Comparison of ENCODE assay signal across 8 cellular contexts in genomic region chr10:44978213-44978569, GRCh38. TPM values are rescaled to one million over a fixed set of nuclear protein-coding genes. Genes with fewer than 3 reads are reported as not detected.
DNase-seq lines count a peak whose midpoint lies in the region; ATAC-seq and TF ChIP-seq lines count a peak whose summit lies in the region.

No MANE protein-coding gene starts in this region.

- no peaks in the 10 kb centered on the region for H3K9me3 Mint-ChIP-seq in Caco-2 (ENCODE audit: unreplicated experiment)

- H3K4me1 Mint-ChIP-seq in Caco-2 (ENCODE audit: low read depth, unreplicated experiment) = peaks cover 48% of the 10 kb centered on the region

- H3K27me3 ChIP-seq in Caco-2 (replicated peaks; ENCODE audit: control insufficient read depth, insufficient read depth, low read length) (no peaks in the 10 kb centered on the region), WERI-Rb-1 (ENCODE audit: insufficient read depth, low read depth, severe bottlenecking) (no peaks in the 10 kb centered on the region), psoas muscle (ENCODE audit: insufficient read depth in 3 of 3, low read length in 2 of 3) (no peaks in the 10 kb centered on the region)

- POLR2A ChIA-PET in Caco-2 (lab: Charles Lee) = interaction anchor here (1.1 to 2.0 kb wide), 8 partner anchors 12 to 46 kb away, joined by 4 to 28 read pairs (median 8); partner anchors contain the start of genes RASSF4 and ZNF22

- intact Hi-C loops in Caco-2 (cut with micrococcal nuclease; ENCODE audit: unreplicated experiment) = loop anchor here (1.0 to 5.0 kb wide), 2 partner anchors 22 to 116 kb away; partner anchors contain the start of gene ZNF22
- intact Hi-C loops in psoas muscle (cut with DNase I) = no loop called here

- ATAC-seq in psoas muscle (peak in 1 of 4 donors; percentile 1), HG03108 (IDR thresholded peaks at IDR 0.05; ENCODE audit: unreplicated experiment) (no peak), GM19467 (IDR thresholded peaks at IDR 0.05; ENCODE audit: unreplicated experiment) (no peak)

- 8 to 13% (median 12%) methylated on average over 4 of the region's 4 CpGs for WGBS in psoas muscle, 3 donors

- H3K27me3 Mint-ChIP-seq in Caco-2 (ENCODE audit: insufficient read depth, unreplicated experiment) = no peaks in the 10 kb centered on the region

- CTCF ChIA-PET in Caco-2 (lab: Charles Lee) = interaction anchor here (0.8 to 1.7 kb wide), 12 partner anchors 11 to 115 kb away, joined by 3 to 26 read pairs (median 6); partner anchors contain the start of gene RASSF4

- peak overlapping the region; percentile 74 for H3K4me3 Mint-ChIP-seq in Caco-2 (ENCODE audit: unreplicated experiment)

- TSS peak; percentile 82 for BruUV-seq in Caco-2 (replicated peaks; lab: Mats Ljungman, UMichigan)

- H3K9me3 ChIP-seq in Caco-2 (no peaks in the 10 kb centered on the region), WERI-Rb-1 (ENCODE audit: severe bottlenecking) (no peaks in the 10 kb centered on the region), psoas muscle (no peaks in the 10 kb centered on the region)

- TF ChIP-seq CTCF in Caco-2 (IDR thresholded peaks at IDR 0.05; ENCODE audit: insufficient read depth in 1 of 2, low read depth in 1 of 2, low read length in 1 of 2, severe bottlenecking in 1 of 2, unreplicated experiment in 1 of 2) = no peak
- no peak for TF ChIP-seq CTCF in WERI-Rb-1 (IDR thresholded peaks at IDR 0.05; ENCODE audit: low read depth, low read length)
- TF ChIP-seq CTCF in fibroblast of villous mesenchyme (IDR thresholded peaks at IDR 0.05; ENCODE audit: insufficient read depth, low read depth, low read length) = no peak
- no peak for TF ChIP-seq CTCF in psoas muscle (IDR thresholded peaks at IDR 0.05)

- H3K27ac ChIP-seq in WERI-Rb-1 (peak overlapping the region; percentile 84), psoas muscle (peak overlapping the region; percentile 96)

- H3K4me3 ChIP-seq in Caco-2 (ENCODE audit: low read depth, low read length) (peak overlapping the region; percentile 13; the same call in 1 of the 2 replicates), WERI-Rb-1 (ENCODE audit: low read depth, low read length) (peak overlapping the region; percentile 88), fibroblast of villous mesenchyme (ENCODE audit: low read depth, low read length) (peak overlapping the region; percentile 49), psoas muscle (peak overlapping the region; percentile 90)

- peak overlapping the region; percentile 89 for H3K27ac Mint-ChIP-seq in Caco-2 (ENCODE audit: unreplicated experiment)

- H3K36me3 ChIP-seq in Caco-2 (ENCODE audit: control insufficient read depth, insufficient read depth, low read length) = no peaks in the 10 kb centered on the region
- H3K36me3 ChIP-seq in WERI-Rb-1 = peaks cover 6% of the 10 kb centered on the region; the same call in 1 of the 2 replicates
- H3K36me3 ChIP-seq in psoas muscle (ENCODE audit: insufficient read depth in 1 of 2, low read depth in 1 of 2) = no peaks in the 10 kb centered on the region

- H3K4me1 ChIP-seq in Caco-2 (peaks cover 82% of the 10 kb centered on the region), psoas muscle (peaks cover 79% of the 10 kb centered on the region)

- H3K36me3 Mint-ChIP-seq in Caco-2 (ENCODE audit: insufficient read depth, unreplicated experiment) = peaks cover 27% of the 10 kb centered on the region

- DNase-seq in Caco-2 = no peak
- no peak for DNase-seq in WERI-Rb-1
- no peak for DNase-seq in fibroblast of villous mesenchyme (ENCODE audit: low read depth)
- no peak for DNase-seq in psoas muscle
- no peak for DNase-seq in NCI-H345 treated with DMSO at 0.1 percent for 48 hours (lab: John Stamatoyannopoulos, UW; ENCODE audit: unreplicated experiment)
- no peak for DNase-seq in retina

RNA-seq across cellular contexts. Expression of gene DEPP1, which starts 0.4 kb away (rescaled TPM):
- 7.0 and 13.6 TPM in 2 replicates for total RNA-seq in Caco-2 (2022)
- 17.1 and 29.8 TPM in 2 replicates for total RNA-seq in fibroblast of villous mesenchyme
- 10 to 100 TPM; 28.2 to 37.4 (median 36.8) TPM for total RNA-seq in psoas muscle
- 100 to 1,000 TPM in 1 of 3 donors, 10 to 100 TPM in 2; 53.6 to 102 (median 79.3) TPM for polyA plus RNA-seq in psoas muscle

RNA-seq across cellular contexts. Expression of gene RASSF4, which starts 18.6 kb away (rescaled TPM):
- total RNA-seq in Caco-2 (2022) (40.8 and 55.6 TPM in 2 replicates), fibroblast of villous mesenchyme (6.0 and 6.8 TPM in 2 replicates), psoas muscle (10 to 100 TPM; 15.2 to 44.0 (median 30.5) TPM)
- polyA plus RNA-seq in psoas muscle = 10 to 100 TPM; 11.1 to 18.9 (median 17.0) TPM

RNA-seq across cellular contexts. Expression of gene ZNF22, which starts 22.5 kb away (rescaled TPM):
- total RNA-seq in Caco-2 (2022) (46.5 and 60.8 TPM in 2 replicates), fibroblast of villous mesenchyme (14.8 and 21.2 TPM in 2 replicates), psoas muscle (10 to 100 TPM; 11.2 to 15.9 (median 14.3) TPM)
- polyA plus RNA-seq in psoas muscle = 10 to 100 TPM in 1 of 3 donors, 1 to 10 TPM in 2; 5.9 to 12.8 (median 8.1) TPM

Comparison
In these comparisons a context has a peak if more than half of its experiments do, and no peak if none do; other contexts are left out.
1. H3K4me3 ChIP-seq: peak in every context shown above with its lines; median percentile 90 in psoas muscle; 88 in WERI-Rb-1; 49 in fibroblast of villous mesenchyme; 13 in Caco-2.